In the genomic region with DNA sequence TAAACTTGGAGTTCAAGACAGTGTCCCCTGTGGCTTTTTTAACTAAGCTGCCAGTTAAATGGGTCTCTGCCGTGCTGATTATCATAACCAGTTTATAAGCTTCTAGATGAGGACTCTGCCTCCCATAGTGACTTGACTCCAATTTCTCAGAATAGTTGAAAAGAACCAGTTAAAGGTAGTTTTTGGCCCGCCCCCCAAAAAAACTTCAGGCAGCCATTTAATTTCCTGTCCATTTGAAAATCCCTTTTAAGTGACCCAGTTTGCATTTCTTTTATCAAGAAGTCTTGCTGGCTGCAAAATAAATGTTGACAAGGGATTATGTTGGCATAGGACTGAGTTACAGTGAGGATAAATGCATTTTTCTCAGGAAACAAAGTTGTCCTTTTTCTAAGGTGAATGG, we compare ENCODE assay signal across 12 cellular contexts. TPM values are rescaled to one million over a fixed set of nuclear protein-coding genes. Genes with fewer than 3 reads are reported as not detected.
A peak's percentile ranks its signal among the peaks of the same experiment; 100 is the strongest.
DNase-seq lines count a peak whose midpoint lies in the region; ATAC-seq lines count a peak whose summit lies in the region.
"Had no signal": no experiment of that assay in that cellular context is flagged by ENCODE, and none has a peak within 500 bp of the region (broad histone marks: within the 10 kb centered on the region; RNA-seq: fewer than 3 reads in every experiment).

No MANE protein-coding gene starts in this region.

- H2AK5ac ChIP-seq in mesendoderm (ENCODE audit: low read length) = no peak overlapping the region

- H3K79me1 ChIP-seq in mesendoderm (ENCODE audit: low read length) = peaks cover 8% of the 10 kb centered on the region

- peaks cover 36% of the 10 kb centered on the region for H3K79me2 ChIP-seq in mesendoderm (ENCODE audit: control insufficient read depth, insufficient read depth, low read length)

- DNase-seq in stimulated activated naive CD8-positive, alpha-beta T cell treated with anti-CD3 and anti-CD28 coated beads, Interleukin-15, Interleukin-2, amounts not matched to agents 100 U/mL and 50 U/mL, for 24 hours = no peak
- no peak for DNase-seq in activated T-helper 2 cell treated with anti-CD3 and anti-CD28 coated beads, Interferon-gamma antibody, Interleukin-2, Interleukin-4, amounts not matched to agents 10 μg/mL and 5 μg/mL and 100 μg/mL, durations not matched to agents 14 hours and 24 hours and 36 hours (ENCODE audit: low spot score)
- no peak for DNase-seq in immature natural killer cell
- no peak for DNase-seq in AML-193 (lab: John Stamatoyannopoulos, UW)
- no peak for DNase-seq in mesendoderm
- no peak for DNase-seq in DMS 273 treated with DMSO at 0.1 percent for 48 hours (lab: John Stamatoyannopoulos, UW)
- DNase-seq: NCI-H1436; retina; stimulated activated naive B cell treated with anti-CD40 and anti-IgM and Interleukin-4, amounts not matched to agents 10 μg/mL and 1 μg/mL and 100 μg/mL, for 72 hours; SW 1271 had no signal

- no peak overlapping the region for H3K18ac ChIP-seq in mesendoderm (ENCODE audit: low read length)

- peaks cover 61% of the 10 kb centered on the region for H3K36me3 Mint-ChIP-seq in stimulated activated naive CD8-positive, alpha-beta T cell treated with anti-CD3 and anti-CD28 coated beads, Interleukin-15, Interleukin-2, amounts not matched to agents 100 ng/mL and 50 ng/mL, for 24 hours (ENCODE audit: low read depth)
- H3K36me3 Mint-ChIP-seq in activated T-helper 2 cell treated with anti-CD3 and anti-CD28 coated beads, Interferon-gamma antibody, Interleukin-2, Interleukin-4, amounts not matched to agents 10 μg/mL and 5 μg/mL and 100 μg/mL, durations not matched to agents 14 hours and 24 hours and 36 hours (ENCODE audit: low read depth) = peaks cover 67% of the 10 kb centered on the region
- peaks cover 34 to 51% (median 51%) of the 10 kb centered on the region in 3 donors for H3K36me3 Mint-ChIP-seq in immature natural killer cell

- no peak overlapping the region for H3K4me3 ChIP-seq in mesendoderm (ENCODE audit: low read length)

- no peak overlapping the region for H2BK120ac ChIP-seq in mesendoderm (ENCODE audit: low read depth, low read length)

- no peaks in the 10 kb centered on the region for H3K4me1 ChIP-seq in mesendoderm (ENCODE audit: control insufficient read depth, low read depth, low read length)

- H3K4me1 Mint-ChIP-seq in stimulated activated naive CD8-positive, alpha-beta T cell treated with anti-CD3 and anti-CD28 coated beads, Interleukin-15, Interleukin-2, amounts not matched to agents 100 ng/mL and 50 ng/mL, for 24 hours (ENCODE audit: low read depth) = peaks cover 68% of the 10 kb centered on the region
- H3K4me1 Mint-ChIP-seq in activated T-helper 2 cell treated with anti-CD3 and anti-CD28 coated beads, Interferon-gamma antibody, Interleukin-2, Interleukin-4, amounts not matched to agents 10 μg/mL and 5 μg/mL and 100 μg/mL, durations not matched to agents 14 hours and 24 hours and 36 hours (ENCODE audit: low read depth) = peaks cover 64% of the 10 kb centered on the region
- peaks cover 79 to 84% of the 10 kb centered on the region in 2 donors for H3K4me1 Mint-ChIP-seq in immature natural killer cell

- H3K9ac ChIP-seq in mesendoderm (ENCODE audit: low read length) = no peak overlapping the region

- no peak overlapping the region for H3K27ac ChIP-seq in mesendoderm (ENCODE audit: low read depth, low read length)

- H3K4me2 ChIP-seq in mesendoderm (ENCODE audit: low read length) = no peak overlapping the region

- H3K9me3 Mint-ChIP-seq in stimulated activated naive CD8-positive, alpha-beta T cell treated with anti-CD3 and anti-CD28 coated beads, Interleukin-15, Interleukin-2, amounts not matched to agents 100 ng/mL and 50 ng/mL, for 24 hours = no peaks in the 10 kb centered on the region
- no peaks in the 10 kb centered on the region for H3K9me3 Mint-ChIP-seq in activated T-helper 2 cell treated with anti-CD3 and anti-CD28 coated beads, Interferon-gamma antibody, Interleukin-2, Interleukin-4, amounts not matched to agents 10 μg/mL and 5 μg/mL and 100 μg/mL, durations not matched to agents 14 hours and 24 hours and 36 hours
- no peaks in the 10 kb centered on the region for H3K9me3 Mint-ChIP-seq in immature natural killer cell
- H3K9me3 Mint-ChIP-seq: stimulated activated naive B cell treated with anti-CD40 and anti-IgM and Interleukin-4, amounts not matched to agents 10 μg/mL and 1 μg/mL and 100 μg/mL, for 72 hours had no signal

- peak overlapping the region; percentile 95 for H3K4me3 Mint-ChIP-seq in stimulated activated naive CD8-positive, alpha-beta T cell treated with anti-CD3 and anti-CD28 coated beads, Interleukin-15, Interleukin-2, amounts not matched to agents 100 ng/mL and 50 ng/mL, for 24 hours
- H3K4me3 Mint-ChIP-seq in activated T-helper 2 cell treated with anti-CD3 and anti-CD28 coated beads, Interferon-gamma antibody, Interleukin-2, Interleukin-4, amounts not matched to agents 10 μg/mL and 5 μg/mL and 100 μg/mL, durations not matched to agents 14 hours and 24 hours and 36 hours (ENCODE audit: low read depth) = peak overlapping the region; percentile 97
- peak overlapping the region; percentile 93 to 98 (median 95) for H3K4me3 Mint-ChIP-seq in immature natural killer cell

- no peak for ATAC-seq in stimulated activated naive CD8-positive, alpha-beta T cell treated with anti-CD3 and anti-CD28 coated beads, Interleukin-15, Interleukin-2, amounts not matched to agents 100 U/mL and 50 U/mL, for 24 hours
- ATAC-seq in HG03521 (IDR thresholded peaks at IDR 0.05; ENCODE audit: unreplicated experiment) = no peak
- ATAC-seq: stimulated activated naive B cell treated with anti-CD40 and anti-IgM and Interleukin-4, amounts not matched to agents 10 μg/mL and 1 μg/mL and 100 μg/mL, for 72 hours had no signal

- peaks cover 6% of the 10 kb centered on the region for H3K36me3 ChIP-seq in mesendoderm (ENCODE audit: control insufficient read depth, insufficient read depth, low read length)

- no peak overlapping the region for H4K5ac ChIP-seq in mesendoderm (ENCODE audit: low read length)

- H3K27ac Mint-ChIP-seq in stimulated activated naive CD8-positive, alpha-beta T cell treated with anti-CD3 and anti-CD28 coated beads, Interleukin-15, Interleukin-2, amounts not matched to agents 100 ng/mL and 50 ng/mL, for 24 hours = no peak overlapping the region
- H3K27ac Mint-ChIP-seq in activated T-helper 2 cell treated with anti-CD3 and anti-CD28 coated beads, Interferon-gamma antibody, Interleukin-2, Interleukin-4, amounts not matched to agents 10 μg/mL and 5 μg/mL and 100 μg/mL, durations not matched to agents 14 hours and 24 hours and 36 hours = no peak overlapping the region
- peak overlapping the region; percentile 69 to 94 (median 84) for H3K27ac Mint-ChIP-seq in immature natural killer cell
- H3K27ac Mint-ChIP-seq: stimulated activated naive B cell treated with anti-CD40 and anti-IgM and Interleukin-4, amounts not matched to agents 10 μg/mL and 1 μg/mL and 100 μg/mL, for 72 hours had no signal

- H3K27me3 ChIP-seq in mesendoderm (ENCODE audit: insufficient read depth, low read length, poor library complexity) = no peaks in the 10 kb centered on the region

- no peak overlapping the region for H2BK15ac ChIP-seq in mesendoderm (replicated peaks; ENCODE audit: low read depth)

- no peak overlapping the region for H3K56ac ChIP-seq in mesendoderm (ENCODE audit: low read length)

- no peak overlapping the region for H4K8ac ChIP-seq in mesendoderm (ENCODE audit: low read depth, low read length)

- H2BK5ac ChIP-seq in mesendoderm (ENCODE audit: low read length) = no peak overlapping the region

- intact Hi-C loops in activated T-helper 2 cell treated with anti-CD3 and anti-CD28 coated beads, Interferon-gamma antibody, Interleukin-2, Interleukin-4, amounts not matched to agents 10 μg/mL and 5 μg/mL and 100 μg/mL, durations not matched to agents 14 hours and 24 hours and 36 hours (cut with micrococcal nuclease) = loop anchor here (5.0 to 10.0 kb wide), 3 partner anchors 59 to 524 kb away; a partner anchor contains a TSS

- no peaks in the 10 kb centered on the region for H3K27me3 Mint-ChIP-seq in stimulated activated naive CD8-positive, alpha-beta T cell treated with anti-CD3 and anti-CD28 coated beads, Interleukin-15, Interleukin-2, amounts not matched to agents 100 ng/mL and 50 ng/mL, for 24 hours
- no peaks in the 10 kb centered on the region for H3K27me3 Mint-ChIP-seq in activated T-helper 2 cell treated with anti-CD3 and anti-CD28 coated beads, Interferon-gamma antibody, Interleukin-2, Interleukin-4, amounts not matched to agents 10 μg/mL and 5 μg/mL and 100 μg/mL, durations not matched to agents 14 hours and 24 hours and 36 hours (ENCODE audit: low read depth)
- peaks cover 3 to 22% (median 6%) of the 10 kb centered on the region in 3 donors for H3K27me3 Mint-ChIP-seq in immature natural killer cell (ENCODE audit: low read depth in 3 of 3)
- H3K27me3 Mint-ChIP-seq: stimulated activated naive B cell treated with anti-CD40 and anti-IgM and Interleukin-4, amounts not matched to agents 10 μg/mL and 1 μg/mL and 100 μg/mL, for 72 hours had no signal

- H3K4ac ChIP-seq in mesendoderm (ENCODE audit: low read depth, low read length) = no peak overlapping the region

- no peak overlapping the region for H3K23ac ChIP-seq in mesendoderm (ENCODE audit: low read length)

- no CpG with 5 or more reads among the region's 2 CpGs for WGBS in mesendoderm (ENCODE audit: extremely low coverage, insufficient coverage, low lambda C conversion rate)

RNA-seq across cellular contexts. Expression of a gene that starts 2.3 kb away (rescaled TPM):
- 128 TPM in 2 replicates for total RNA-seq in activated T-helper 2 cell treated with anti-CD3 and anti-CD28 coated beads, Interferon-gamma antibody, Interleukin-2, Interleukin-4, amounts not matched to agents 10 μg/mL and 5 μg/mL and 100 μg/mL, durations not matched to agents 14 hours and 24 hours and 36 hours
- 10 to 100 TPM; 34.4 to 77.5 (median 73.1) TPM for polyA plus RNA-seq in immature natural killer cell
- polyA plus RNA-seq in mesendoderm (2013, experiment 1 of 2) = 69.0 TPM
- 68.0 TPM for polyA plus RNA-seq in mesendoderm (2013, experiment 2 of 2)

Comparison
In these comparisons a context has a peak if more than half of its experiments do, and no peak if none do; other contexts are left out.
1. H3K27ac Mint-ChIP-seq: peak in immature natural killer cell (6 of 6); none in stimulated activated naive CD8-positive, alpha-beta T cell treated with anti-CD3 and anti-CD28 coated beads, Interleukin-15, Interleukin-2, amounts not matched to agents 100 ng/mL and 50 ng/mL, for 24 hours (single experiment) and activated T-helper 2 cell treated with anti-CD3 and anti-CD28 coated beads, Interferon-gamma antibody, Interleukin-2, Interleukin-4, amounts not matched to agents 10 μg/mL and 5 μg/mL and 100 μg/mL, durations not matched to agents 14 hours and 24 hours and 36 hours (single experiment).
2. Peak in every context shown above with its lines, with median percentiles within 50 percentile points of each other: H3K4me3 Mint-ChIP-seq.